In the genomic region with DNA sequence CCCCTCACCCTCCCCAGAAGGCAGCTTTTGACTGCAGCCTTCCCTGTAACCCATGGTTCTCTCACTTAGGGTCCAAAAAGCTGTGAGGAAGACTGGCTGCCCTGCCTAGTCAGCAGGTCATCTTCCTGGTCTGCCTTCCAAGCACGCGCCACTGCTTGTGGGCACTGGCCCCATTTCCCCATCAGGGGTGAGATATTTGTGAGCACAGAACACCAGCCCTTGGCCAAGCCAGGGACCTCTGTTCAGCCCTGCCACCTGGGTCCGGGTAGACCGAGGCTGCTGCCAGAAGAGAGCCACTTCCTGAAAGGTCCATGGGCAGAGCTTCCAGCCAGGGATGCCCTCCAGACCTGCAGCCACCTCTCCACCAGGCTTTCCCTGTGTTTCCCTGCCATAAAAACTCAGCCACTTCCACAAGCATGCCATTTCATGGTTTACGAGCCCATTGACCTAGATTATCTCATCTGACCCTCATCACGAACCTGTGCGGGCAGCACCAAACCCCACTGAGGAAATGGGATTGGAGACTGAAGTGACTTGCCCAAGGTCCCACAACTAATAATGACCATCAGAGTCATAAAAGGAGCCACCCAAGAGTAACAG, we compare ENCODE assay signal across 19 cellular contexts. TPM values are rescaled to one million over a fixed set of nuclear protein-coding genes. Genes with fewer than 3 reads are reported as not detected.
"Had no signal": no experiment of that assay in that cellular context is flagged by ENCODE, and none has a peak within 500 bp of the region (broad histone marks: within the 10 kb centered on the region; RNA-seq: fewer than 3 reads in every experiment).

No MANE protein-coding gene starts in this region.

- H3K4me1 ChIP-seq: adrenal gland, breast epithelium, psoas muscle, stomach, upper lobe of left lung had no signal

- H3K27ac ChIP-seq: hepatocyte, psoas muscle, testis, upper lobe of left lung had no signal

- H3K36me3 ChIP-seq: adrenal gland, breast epithelium, stomach, upper lobe of left lung had no signal

- ATAC-seq: activated naive CD4-positive, alpha-beta T cell treated with anti-CD3 and anti-CD28 coated beads, Interleukin-2, amount 50 U/mL, for 72 hours; psoas muscle; right cardiac atrium; stimulated activated effector memory CD8-positive, alpha-beta T cell treated with anti-CD3 and anti-CD28 coated beads, Interleukin-12 subunit alpha, Interleukin-12 subunit beta, amount 100 ng/mL, for 72 hours had no signal

- H3K4me2 ChIP-seq: hepatocyte had no signal

- H3K4me3 ChIP-seq: adrenal gland, breast epithelium, hepatocyte, lung, psoas muscle, skin epidermis, stomach, testis, upper lobe of left lung had no signal

- DNase-seq: activated CD4-positive, alpha-beta T cell treated with anti-CD3 and anti-CD28 coated beads, Interleukin-2, amount 50 U/mL, for 4 hours; activated gamma-delta T cell treated with Interleukin-2 at 50 U/mL for 16 hours; activated T-cell treated with anti-CD3 and anti-CD28 coated beads for 4 hours; effector CD8-positive, alpha-beta T cell; occipital lobe; psoas muscle; right cardiac atrium; stimulated activated CD4-positive, alpha-beta T cell treated with anti-CD3 and anti-CD28 coated beads, Interleukin-4, amount 100 ng/mL, for 1 hour; stomach; upper lobe of left lung had no signal

- H3K27me3 ChIP-seq: adrenal gland, breast epithelium, hepatocyte, testis, upper lobe of left lung had no signal

- H3K9me3 ChIP-seq: adrenal gland, breast epithelium, psoas muscle, stomach, testis, upper lobe of left lung had no signal

RNA-seq across cellular contexts. Expression of a gene that starts 40.5 kb away (rescaled TPM):
- total RNA-seq: activated naive CD4-positive, alpha-beta T cell treated with anti-CD3 and anti-CD28 coated beads, Interleukin-2, amount 50 U/mL, for 72 hours; occipital lobe; T-helper 2 cell treated with Interferon-gamma antibody and Interleukin-4, amounts not matched to agents 100 ng/mL and 5 ng/mL, for 36 hours had no signal
